Comparison of ENCODE assay signal across 11 cellular contexts in the genomic region with DNA sequence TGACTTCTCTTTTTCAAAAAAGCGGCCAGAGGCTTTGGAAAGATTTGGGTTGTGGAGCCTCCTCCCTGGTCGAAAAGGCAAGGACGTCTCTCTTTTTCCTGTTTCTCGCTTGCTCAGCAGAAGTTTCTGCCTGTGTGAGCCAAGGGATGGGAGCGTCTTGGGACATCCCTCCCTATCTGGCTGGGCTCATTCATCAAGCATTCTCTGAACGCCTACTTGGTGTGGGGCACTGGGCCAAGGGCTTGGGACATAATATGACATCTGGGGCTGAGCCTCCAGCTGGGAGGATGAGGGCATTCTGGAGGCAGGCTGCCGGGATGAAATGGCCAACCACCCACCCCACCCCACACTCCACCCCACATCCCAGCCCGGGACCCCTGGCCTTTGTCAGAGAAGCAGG.
DNase-seq lines count a peak whose midpoint lies in the region; ATAC-seq and TF ChIP-seq lines count a peak whose summit lies in the region.
"Had no signal": no experiment of that assay in that cellular context is flagged by ENCODE, and none has a peak within 500 bp of the region (broad histone marks: within the 10 kb centered on the region; RNA-seq: fewer than 3 reads in every experiment).

No MANE protein-coding gene starts in this region.

- H3K36me3 ChIP-seq in rectal smooth muscle tissue (ENCODE audit: control insufficient read depth, insufficient read depth, low read length), result no peaks in the 10 kb centered on the region

- no peak for ATAC-seq in HG03135 (IDR thresholded peaks at IDR 0.05; ENCODE audit: unreplicated experiment)

- TF ChIP-seq CTCF in C4-2B (conservative IDR thresholded peaks at IDR 0.05) (no peak), GM13976 (IDR thresholded peaks at IDR 0.05; ENCODE audit: borderline replicate concordance, control extremely low read depth, extremely low read depth, insufficient read depth, missing control alignments) (no peak)

- no peak overlapping the region for H3K4me3 ChIP-seq in rectal smooth muscle tissue (ENCODE audit: low read length)

- H3K27ac ChIP-seq in C4-2B (peak overlapping the region; percentile 22; the same call in 1 of the 2 replicates), angular gyrus (ENCODE audit: low read depth, low read length) (peak overlapping the region; percentile 72), rectal smooth muscle tissue (ENCODE audit: low read depth, low read length) (peak overlapping the region; percentile 21)

- peak; percentile 36 for DNase-seq in hepatic stellate cell (ENCODE audit: low spot score)
- DNase-seq in DMS79 treated with DMSO at 0.1 percent for 48 hours (lab: John Stamatoyannopoulos, UW), result no peak
- no peak for DNase-seq in NK-92 treated with Interleukin-12 subunit alpha and Interleukin-12 subunit beta, amount 100 ng/mL, for 24 hours (lab: John Stamatoyannopoulos, UW)
- DNase-seq in GM13976 (ENCODE audit: low spot score), result no peak
- DNase-seq: activated CD4-positive, alpha-beta T cell treated with anti-CD3 and anti-CD28 coated beads, Interleukin-2, amount 50 U/mL, for 1 hour; cortex of kidney; NCI-H748 treated with DMSO at 0.1 percent for 48 hours had no signal

- H3K9ac ChIP-seq in rectal smooth muscle tissue (ENCODE audit: low read length), result no peak overlapping the region

- no peaks in the 10 kb centered on the region for H3K4me1 ChIP-seq in rectal smooth muscle tissue (ENCODE audit: control insufficient read depth, insufficient read depth, low read length)

- in situ Hi-C loops in GM13976 (cut with MboI; ENCODE audit: low sequenced_read_pairs, unreplicated experiment), result no loop called here

- no peaks in the 10 kb centered on the region for H3K27me3 ChIP-seq in rectal smooth muscle tissue (ENCODE audit: control insufficient read depth, insufficient read depth, low read length)

Comparison
In these comparisons a context has a peak if more than half of its experiments do, and no peak if none do; other contexts are left out.
1. H3K27ac ChIP-seq: peak in every context shown above with its lines; median percentile 72 in angular gyrus; 22 in C4-2B; 21 in rectal smooth muscle tissue.